In genomic region chr20:47358672-47359532, GRCh38 we compare ENCODE assay signal across 1 cellular context.
TF ChIP-seq lines count a peak whose summit lies in the region.

No MANE protein-coding gene starts in this region.

TF ChIP-seq in HepG2, 621 proteins besides CTCF, POLR2A, EP300 and RAD21 (continued from another document and continues in another):
- peak; percentile 74; the same call in 1 of the 2 replicates for TF ChIP-seq AHDC1 (CRISPR knock-in tag; IDR thresholded peaks at IDR 0.05; ENCODE audit: borderline replicate concordance)
- peak; percentile 84 for TF ChIP-seq AFF4 (CRISPR knock-in tag; IDR thresholded peaks at IDR 0.05)
- peak; percentile 92 for TF ChIP-seq REPIN1 (CRISPR knock-in tag; IDR thresholded peaks at IDR 0.05; ENCODE audit: borderline replicate concordance, low read depth)
- no peak; the same call in 1 of the 2 replicates for TF ChIP-seq AKNA (CRISPR knock-in tag; IDR thresholded peaks at IDR 0.05; ENCODE audit: borderline replicate concordance)
- no peak for TF ChIP-seq GPBP1L1 (CRISPR knock-in tag; IDR thresholded peaks at IDR 0.05)
- peak; percentile 46; the same call in 1 of the 2 replicates for TF ChIP-seq ZNF704 (CRISPR knock-in tag; IDR thresholded peaks at IDR 0.05; ENCODE audit: borderline replicate concordance)
- peak; percentile 83 for TF ChIP-seq ELF1 (CRISPR knock-in tag; IDR thresholded peaks at IDR 0.05)
- peak; percentile 94 for TF ChIP-seq RBM39 (IDR thresholded peaks at IDR 0.05; ENCODE audit: low read depth, low read length, poor library complexity, severe bottlenecking)
- TF ChIP-seq ZBTB37 (CRISPR knock-in tag; IDR thresholded peaks at IDR 0.05), result peak; percentile 97
- TF ChIP-seq ZNF776 (CRISPR knock-in tag; IDR thresholded peaks at IDR 0.05), result no peak
- TF ChIP-seq JUNB (CRISPR knock-in tag; IDR thresholded peaks at IDR 0.05; ENCODE audit: borderline replicate concordance), result no peak; the same call in 1 of the 2 replicates
- no peak for TF ChIP-seq ZNF326 (CRISPR knock-in tag; IDR thresholded peaks at IDR 0.05; ENCODE audit: borderline replicate concordance)
- peak; percentile 86 for TF ChIP-seq ZSCAN22 (CRISPR knock-in tag; IDR thresholded peaks at IDR 0.05)
- TF ChIP-seq ZMYM2 (CRISPR knock-in tag; IDR thresholded peaks at IDR 0.05), result 0 out of 2 replicates have a peak, but pooled peaks have one; percentile 28
- peak; percentile 15; the same call in 1 of the 2 replicates for TF ChIP-seq ZKSCAN5 (CRISPR knock-in tag; IDR thresholded peaks at IDR 0.05)
- TF ChIP-seq KDM3A (CRISPR knock-in tag; IDR thresholded peaks at IDR 0.05; ENCODE audit: low read depth), result peak; percentile 94
- no peak; the same call in 1 of the 2 replicates for TF ChIP-seq PRMT3 (CRISPR knock-in tag; IDR thresholded peaks at IDR 0.05; ENCODE audit: borderline replicate concordance, low read depth)
- TF ChIP-seq ZFP62 (CRISPR knock-in tag; IDR thresholded peaks at IDR 0.05), result no peak; the same call in 1 of the 2 replicates
- TF ChIP-seq FOXP4 (CRISPR knock-in tag; IDR thresholded peaks at IDR 0.05), result peak; percentile 97
- TF ChIP-seq CHCHD3 (CRISPR knock-in tag; IDR thresholded peaks at IDR 0.05), result peak; percentile 56; the same call in 1 of the 2 replicates
- peak; percentile 91 for TF ChIP-seq ZMYM4 (CRISPR knock-in tag; IDR thresholded peaks at IDR 0.05)
- TF ChIP-seq ZFY (CRISPR knock-in tag; IDR thresholded peaks at IDR 0.05), result peak; percentile 96
- no peak for TF ChIP-seq JDP2 (CRISPR knock-in tag; IDR thresholded peaks at IDR 0.05; ENCODE audit: borderline replicate concordance)
- TF ChIP-seq ZNF530 (CRISPR knock-in tag; IDR thresholded peaks at IDR 0.05; ENCODE audit: low read depth), result no peak
- peak; percentile 78; the same call in 1 of the 2 replicates for TF ChIP-seq STAT5B (CRISPR knock-in tag; IDR thresholded peaks at IDR 0.05)
- peak; percentile 91 for TF ChIP-seq BCL3 (CRISPR knock-in tag; IDR thresholded peaks at IDR 0.05)
- peak; percentile 90 for TF ChIP-seq HBP1 (CRISPR knock-in tag; IDR thresholded peaks at IDR 0.05; ENCODE audit: low read depth)
- TF ChIP-seq ZBTB21 (CRISPR knock-in tag; IDR thresholded peaks at IDR 0.05), result peak; percentile 59
- peak; percentile 96 for TF ChIP-seq ZSCAN20 (CRISPR knock-in tag; IDR thresholded peaks at IDR 0.05; ENCODE audit: borderline replicate concordance)
